ENCODE assay signal across 1 cellular context in genomic region chr9:76032652-76033373, GRCh38.
TF ChIP-seq lines count a peak whose summit lies in the region.

No MANE protein-coding gene starts in this region.

TF ChIP-seq in IMR-90, 13 proteins besides CTCF, POLR2A, EP300 and RAD21:
- TF ChIP-seq MAFK (IDR thresholded peaks at IDR 0.05; ENCODE audit: low read depth, low read length) = no peak
- no peak for TF ChIP-seq RFX5 (IDR thresholded peaks at IDR 0.05; ENCODE audit: low read depth, low read length)
- TF ChIP-seq NFE2L2 (IDR thresholded peaks at IDR 0.05; ENCODE audit: low read depth, low read length) = no peak
- no peak for TF ChIP-seq CEBPB (IDR thresholded peaks at IDR 0.05; ENCODE audit: low read depth, low read length)
- TF ChIP-seq SMC3 (IDR thresholded peaks at IDR 0.05; ENCODE audit: low read depth, low read length) = no peak
- TF ChIP-seq FOS (IDR thresholded peaks at IDR 0.05; ENCODE audit: low read depth, low read length) = no peak
- no peak for TF ChIP-seq MAZ (IDR thresholded peaks at IDR 0.05; ENCODE audit: borderline replicate concordance, low read depth, low read length)
- TF ChIP-seq CHD1 (IDR thresholded peaks at IDR 0.05; ENCODE audit: low read depth, low read length) = no peak
- no peak for TF ChIP-seq USF2 (IDR thresholded peaks at IDR 0.05; ENCODE audit: low read depth, low read length)
- TF ChIP-seq BHLHE40 (IDR thresholded peaks at IDR 0.05; ENCODE audit: low read depth, low read length) = no peak
- TF ChIP-seq RCOR1 (IDR thresholded peaks at IDR 0.05; ENCODE audit: insufficient replicate concordance, low read length) = no peak
- TF ChIP-seq ELK1 (IDR thresholded peaks at IDR 0.05; ENCODE audit: borderline replicate concordance, low read depth, low read length) = no peak
- no peak for TF ChIP-seq MXI1 (IDR thresholded peaks at IDR 0.05; ENCODE audit: borderline replicate concordance, low read depth, low read length)
TF ChIP-seq in IMR-90: peak in this region for 0.
